ENCODE assay signal across 8 cellular contexts in the genomic region with DNA sequence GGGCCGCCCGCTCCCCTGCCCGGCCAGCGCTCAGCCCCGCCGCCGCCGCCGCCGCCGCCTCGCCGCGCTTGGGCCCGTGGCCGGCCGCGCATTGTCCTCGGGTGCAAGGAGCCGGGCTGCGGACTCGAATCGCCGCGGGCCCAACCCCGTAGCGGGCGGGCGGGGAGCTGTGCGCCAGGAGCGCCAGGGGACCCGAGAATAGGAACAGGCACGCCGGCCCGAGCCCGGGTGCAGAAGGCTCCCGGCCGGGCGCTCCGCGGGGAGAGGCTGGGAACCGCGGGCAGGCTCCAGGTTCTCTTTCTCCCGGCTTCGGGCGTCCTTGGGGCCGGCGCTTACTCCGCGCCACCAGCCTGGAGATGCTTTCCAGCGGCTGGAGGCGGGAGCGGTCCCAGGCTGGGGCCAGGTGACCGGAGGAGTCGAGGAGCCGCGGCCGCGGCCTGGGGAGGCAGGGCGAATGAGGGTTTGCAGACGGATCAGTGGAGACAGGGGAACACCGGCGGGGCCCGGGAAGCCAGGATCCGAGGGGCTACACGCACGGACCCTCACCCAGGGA. TPM values are rescaled to one million over a fixed set of nuclear protein-coding genes. Genes with fewer than 3 reads are reported as not detected.
DNase-seq lines count a peak whose midpoint lies in the region; ATAC-seq and TF ChIP-seq lines count a peak whose summit lies in the region.

No MANE protein-coding gene starts in this region.

- peak; percentile 26 to 43 for ATAC-seq in stimulated activated naive B cell treated with anti-CD40 and anti-IgM and Interleukin-4, amounts not matched to agents 10 μg/mL and 1 μg/mL and 100 μg/mL, for 72 hours (replicated peaks)
- no peak for ATAC-seq in HG03108 (IDR thresholded peaks at IDR 0.05; ENCODE audit: unreplicated experiment)

- POLR2A ChIA-PET in MCF 10A (lab: Yijun Ruan, JAX), result interaction anchor here (0.6 kb wide), 1 partner anchor 199 kb away, joined by 3 read pairs; no protein-coding TSS in a partner anchor

- intact Hi-C loops in MCF 10A (cut with micrococcal nuclease), result no loop called here

- no peaks in the 10 kb centered on the region for H3K36me3 Mint-ChIP-seq in T-helper 2 cell treated with Interferon-gamma antibody and Interleukin-4, amounts not matched to agents 5 μg/mL and 100 μg/mL, for 36 hours (ENCODE audit: low read depth)
- H3K36me3 Mint-ChIP-seq in MCF 10A (ENCODE audit: insufficient read depth, unreplicated experiment), result no peaks in the 10 kb centered on the region
- no peaks in the 10 kb centered on the region for H3K36me3 Mint-ChIP-seq in stimulated activated naive B cell treated with anti-CD40 and anti-IgM and Interleukin-4, amounts not matched to agents 10 μg/mL and 1 μg/mL and 100 μg/mL, for 72 hours

- no peaks in the 10 kb centered on the region for H3K9me3 Mint-ChIP-seq in T-helper 2 cell treated with Interferon-gamma antibody and Interleukin-4, amounts not matched to agents 5 μg/mL and 100 μg/mL, for 36 hours
- H3K9me3 Mint-ChIP-seq in MCF 10A (ENCODE audit: unreplicated experiment), result no peaks in the 10 kb centered on the region
- H3K9me3 Mint-ChIP-seq in stimulated activated naive B cell treated with anti-CD40 and anti-IgM and Interleukin-4, amounts not matched to agents 10 μg/mL and 1 μg/mL and 100 μg/mL, for 72 hours, result no peaks in the 10 kb centered on the region

- no peak for DNase-seq in T-helper 2 cell treated with Interferon-gamma antibody and Interleukin-4, amounts not matched to agents 5 μg/mL and 100 μg/mL, for 36 hours (ENCODE audit: low spot score)
- no peak for DNase-seq in T-helper 2 cell
- peak; percentile 56 for DNase-seq in NCI-H1092 treated with DMSO at 0.1 percent for 48 hours (lab: John Stamatoyannopoulos, UW)
- DNase-seq in MCF 10A (ENCODE audit: unreplicated experiment), result peak; percentile 24
- peak; percentile 47 for DNase-seq in kidney tubule cell (ENCODE audit: low spot score)
- DNase-seq in stimulated activated naive B cell treated with anti-CD40 and anti-IgM and Interleukin-4, amounts not matched to agents 10 μg/mL and 1 μg/mL and 100 μg/mL, for 72 hours, result no peak
- no peak for DNase-seq in NCI-H2196 treated with DMSO at 0.1 percent for 48 hours (lab: John Stamatoyannopoulos, UW; ENCODE audit: unreplicated experiment)

- H3K4me3 Mint-ChIP-seq in T-helper 2 cell treated with Interferon-gamma antibody and Interleukin-4, amounts not matched to agents 5 μg/mL and 100 μg/mL, for 36 hours, result peak overlapping the region; percentile 78
- peak overlapping the region; percentile 92 for H3K4me3 Mint-ChIP-seq in MCF 10A (ENCODE audit: unreplicated experiment)
- peak overlapping the region; percentile 78 to 87 for H3K4me3 Mint-ChIP-seq in stimulated activated naive B cell treated with anti-CD40 and anti-IgM and Interleukin-4, amounts not matched to agents 10 μg/mL and 1 μg/mL and 100 μg/mL, for 72 hours

- H3K27me3 Mint-ChIP-seq in T-helper 2 cell treated with Interferon-gamma antibody and Interleukin-4, amounts not matched to agents 5 μg/mL and 100 μg/mL, for 36 hours (ENCODE audit: low read depth), result peaks cover 85% of the 10 kb centered on the region
- H3K27me3 Mint-ChIP-seq in MCF 10A (ENCODE audit: insufficient read depth, unreplicated experiment), result peaks cover 16% of the 10 kb centered on the region
- peaks cover 74 to 89% of the 10 kb centered on the region in 2 donors for H3K27me3 Mint-ChIP-seq in stimulated activated naive B cell treated with anti-CD40 and anti-IgM and Interleukin-4, amounts not matched to agents 10 μg/mL and 1 μg/mL and 100 μg/mL, for 72 hours

- H3K4me1 Mint-ChIP-seq in T-helper 2 cell treated with Interferon-gamma antibody and Interleukin-4, amounts not matched to agents 5 μg/mL and 100 μg/mL, for 36 hours (ENCODE audit: low read depth), result peaks cover 7% of the 10 kb centered on the region
- H3K4me1 Mint-ChIP-seq in MCF 10A (ENCODE audit: insufficient read depth, unreplicated experiment), result peaks cover 6% of the 10 kb centered on the region
- H3K4me1 Mint-ChIP-seq in stimulated activated naive B cell treated with anti-CD40 and anti-IgM and Interleukin-4, amounts not matched to agents 10 μg/mL and 1 μg/mL and 100 μg/mL, for 72 hours, result peaks cover 13 to 23% of the 10 kb centered on the region in 2 donors

- H3K27ac Mint-ChIP-seq in T-helper 2 cell treated with Interferon-gamma antibody and Interleukin-4, amounts not matched to agents 5 μg/mL and 100 μg/mL, for 36 hours, result no peak overlapping the region
- H3K27ac Mint-ChIP-seq in MCF 10A (ENCODE audit: low read depth, unreplicated experiment), result no peak overlapping the region
- no peak overlapping the region for H3K27ac Mint-ChIP-seq in stimulated activated naive B cell treated with anti-CD40 and anti-IgM and Interleukin-4, amounts not matched to agents 10 μg/mL and 1 μg/mL and 100 μg/mL, for 72 hours

- CTCF ChIA-PET in MCF 10A (lab: Yijun Ruan, JAX), result interaction anchor here (0.6 to 14.8 kb wide), 22 partner anchors 10 to 1568 kb away, joined by 3 to 192 read pairs (median 4); no protein-coding TSS in a partner anchor

- TF ChIP-seq CTCF in MCF 10A (IDR thresholded peaks at IDR 0.05; ENCODE audit: unreplicated experiment), result no peak

- BruUV-seq in MCF 10A (replicated peaks; lab: Mats Ljungman, UMichigan), result no TSS peak

RNA-seq across cellular contexts. Expression of a gene that starts 0.6 kb away (rescaled TPM):
- not detected in 2 replicates for total RNA-seq in MCF 10A (2022)

RNA-seq across cellular contexts. Expression of a gene that starts 53.8 kb away (rescaled TPM):
- total RNA-seq in MCF 10A (2022), result 21.1 and 31.3 TPM in 2 replicates

Comparison
In these comparisons a context has a peak if more than half of its experiments do, and no peak if none do; other contexts are left out.
1. DNase-seq: peak in NCI-H1092 treated with DMSO at 0.1 percent for 48 hours (single experiment), MCF 10A (single experiment) and kidney tubule cell (single experiment); none in T-helper 2 cell treated with Interferon-gamma antibody and Interleukin-4, amounts not matched to agents 5 μg/mL and 100 μg/mL, for 36 hours (single experiment), T-helper 2 cell (0 of 5), stimulated activated naive B cell treated with anti-CD40 and anti-IgM and Interleukin-4, amounts not matched to agents 10 μg/mL and 1 μg/mL and 100 μg/mL, for 72 hours (single experiment) and NCI-H2196 treated with DMSO at 0.1 percent for 48 hours (single experiment).
2. Peak in every context shown above with its lines, with median percentiles within 50 percentile points of each other: H3K4me3 Mint-ChIP-seq.